In the genomic region with DNA sequence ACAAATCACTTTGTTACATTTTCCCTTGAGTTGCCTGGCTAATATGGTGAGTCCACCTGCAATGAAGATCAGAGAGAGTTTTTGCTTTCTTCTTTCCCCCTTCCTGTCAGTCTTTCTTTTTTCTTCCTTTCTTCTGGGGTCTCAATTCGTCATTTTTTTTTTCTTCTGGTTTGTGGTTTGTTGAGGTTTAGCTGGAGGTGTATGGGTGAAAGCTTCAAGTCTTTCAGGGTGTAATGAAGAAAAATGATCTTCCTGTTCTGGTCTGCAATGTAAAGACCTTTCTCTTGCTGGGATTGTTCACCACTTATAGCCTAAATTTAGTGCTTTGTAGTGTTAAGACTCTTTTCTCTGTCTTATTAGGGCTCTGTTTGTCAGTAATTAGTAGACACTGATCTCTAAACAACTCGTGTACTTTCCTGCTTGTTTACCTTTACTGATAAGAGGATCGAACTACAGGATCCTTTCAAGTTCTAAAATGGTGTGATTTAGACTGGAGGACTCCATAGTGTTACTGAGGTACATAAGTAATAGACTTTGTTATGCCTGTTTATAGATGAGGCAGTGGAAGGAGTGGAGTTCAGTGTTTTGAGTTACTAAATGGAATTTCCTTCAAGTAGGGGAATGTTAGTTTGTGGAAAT, we compare ENCODE assay signal across 19 cellular contexts.
DNase-seq lines count a peak whose midpoint lies in the region; FAIRE-seq and TF ChIP-seq lines count a peak whose summit lies in the region.
"Had no signal": no experiment of that assay in that cellular context is flagged by ENCODE, and none has a peak within 500 bp of the region (broad histone marks: within the 10 kb centered on the region; RNA-seq: fewer than 3 reads in every experiment).

No MANE protein-coding gene starts in this region.

- no peaks in the 10 kb centered on the region for H3K4me1 ChIP-seq in PC-9 (replicated peaks; ENCODE audit: insufficient read depth)
- H3K4me1 ChIP-seq in endothelial cell of umbilical vein (ENCODE audit: control insufficient read depth, extremely low read depth, insufficient read depth, low read length): no peaks in the 10 kb centered on the region
- H3K4me1 ChIP-seq: A549, BE2C had no signal

- no peak overlapping the region for H3K4me3 ChIP-seq in Jurkat, Clone E6-1 (ENCODE audit: low read length)
- H3K4me3 ChIP-seq in PC-9 (no peak overlapping the region), endothelial cell of umbilical vein (replicated peaks in 1 of 3; ENCODE audit: insufficient read depth in 1 of 3, low read depth in 1 of 3, low read length in 3 of 3) (no peak overlapping the region)
- H3K4me3 ChIP-seq: A549, GM23338 had no signal

- TF ChIP-seq CTCF in PC-9 (conservative IDR thresholded peaks at IDR 0.05) (no peak), endothelial cell of umbilical vein (IDR thresholded peaks at IDR 0.05; ENCODE audit: extremely low read depth in 1 of 2, insufficient read depth in 1 of 2, low read depth in 1 of 2, low read length in 2 of 2) (no peak)

- H3K79me2 ChIP-seq in PC-9 (ENCODE audit: low read depth) (no peaks in the 10 kb centered on the region), endothelial cell of umbilical vein (ENCODE audit: control insufficient read depth, insufficient read depth, low read length) (no peaks in the 10 kb centered on the region)

- H3K9me1 ChIP-seq in endothelial cell of umbilical vein (replicated peaks; ENCODE audit: control insufficient read depth, extremely low read depth, insufficient read depth, low read length): no peaks in the 10 kb centered on the region

- dilution Hi-C loops in endothelial cell of umbilical vein (cut with MboI; ENCODE audit: extremely low pct_ligation_motif_present, low sequenced_read_pairs): no loop called here

- DNase-seq in Jurkat, Clone E6-1 (ENCODE audit: low read depth, low spot score): peak; percentile 72
- DNase-seq in PC-9 (no peak), endothelial cell of umbilical vein (ENCODE audit: low read depth, low spot score) (no peak), urothelium cell line (ENCODE audit: low spot score) (no peak), SHP77 treated with DMSO at 0.1 percent for 48 hours (lab: John Stamatoyannopoulos, UW) (no peak), COLO668 (lab: John Stamatoyannopoulos, UW; ENCODE audit: unreplicated experiment) (no peak), cortex of kidney (lab: John Stamatoyannopoulos, UW) (no peak)
- DNase-seq: BE2C; CD4-positive, alpha-beta memory T cell; COR-L47; DMS153; DMS79 treated with DMSO at 0.1 percent for 48 hours; GDM1; H7 had no signal

- BruUV-seq in PC-9 (replicated peaks; lab: Mats Ljungman, UMichigan): no TSS peak
- BruUV-seq in endothelial cell of umbilical vein (replicated peaks; lab: Mats Ljungman, UMichigan): no TSS peak

- no peak for FAIRE-seq in endothelial cell of umbilical vein (lab: Jason Lieb, UNC)
- peak; percentile 32 for FAIRE-seq in urothelium cell line (lab: Jason Lieb, UNC)
- FAIRE-seq: A549, D721Med, GM12892 had no signal

- H3K9me2 ChIP-seq in PC-9 (ENCODE audit: insufficient read depth): no peaks in the 10 kb centered on the region; the same call in 1 of the 2 replicates

- H3K9me3 ChIP-seq in PC-9 (ENCODE audit: insufficient read depth, low read depth): no peaks in the 10 kb centered on the region
- H3K9me3 ChIP-seq in endothelial cell of umbilical vein (replicated peaks; ENCODE audit: control insufficient read depth, insufficient read depth, low read length): no peaks in the 10 kb centered on the region
- H3K9me3 ChIP-seq: A549, BE2C had no signal

- POLR2A ChIA-PET in PC-9 (lab: Charles Lee; ENCODE audit: unreplicated experiment) (no interaction called here), endothelial cell of umbilical vein (lab: Charles Lee) (no interaction called here)

- intact Hi-C loops in PC-9 (cut with micrococcal nuclease; ENCODE audit: unreplicated experiment): no loop called here
- intact Hi-C loops in endothelial cell of umbilical vein (cut with micrococcal nuclease): no loop called here

- no peak overlapping the region for H3K9ac ChIP-seq in endothelial cell of umbilical vein (replicated peaks; ENCODE audit: extremely low read depth, insufficient read depth, low read length)

- CTCF ChIA-PET in PC-9 (lab: Charles Lee) (no interaction called here), endothelial cell of umbilical vein (lab: Charles Lee) (no interaction called here)

- peak overlapping the region; percentile 54 for H2AFZ ChIP-seq in PC-9
- H2AFZ ChIP-seq in endothelial cell of umbilical vein (ENCODE audit: low read depth, low read length): peak overlapping the region; percentile 57
- H2AFZ ChIP-seq: GM23338 had no signal

- no peaks in the 10 kb centered on the region for H4K20me1 ChIP-seq in PC-9 (ENCODE audit: insufficient read depth)
- H4K20me1 ChIP-seq in endothelial cell of umbilical vein (replicated peaks; ENCODE audit: control insufficient read depth, extremely low read depth, insufficient read depth, low read length): no peaks in the 10 kb centered on the region

- H3F3A ChIP-seq in PC-9 (ENCODE audit: insufficient read depth, low read depth): no peaks in the 10 kb centered on the region

- no peaks in the 10 kb centered on the region for H3K27me3 ChIP-seq in PC-9 (ENCODE audit: insufficient read depth, low read depth)
- H3K27me3 ChIP-seq in endothelial cell of umbilical vein (ENCODE audit: control insufficient read depth in 2 of 2, insufficient read depth in 2 of 2, low read length in 2 of 2): no peaks in the 10 kb centered on the region
- H3K27me3 ChIP-seq: BE2C had no signal

- TF ChIP-seq POLR2A in endothelial cell of umbilical vein (IDR thresholded peaks at IDR 0.05; ENCODE audit: low read depth, low read length): no peak

- H3K4me2 ChIP-seq in PC-9 (no peak overlapping the region), endothelial cell of umbilical vein (ENCODE audit: insufficient read depth, low read length) (no peak overlapping the region)
- H3K4me2 ChIP-seq: A549, GM23338 had no signal

- H3K36me3 ChIP-seq in PC-9 (ENCODE audit: low read depth) (no peaks in the 10 kb centered on the region), endothelial cell of umbilical vein (ENCODE audit: control insufficient read depth in 2 of 2, extremely low read depth in 1 of 2, insufficient read depth in 2 of 2, low read length in 2 of 2) (no peaks in the 10 kb centered on the region)
- H3K36me3 ChIP-seq: BE2C had no signal

- H3K27ac ChIP-seq in PC-9: no peak overlapping the region
- no peak overlapping the region for H3K27ac ChIP-seq in endothelial cell of umbilical vein (ENCODE audit: insufficient read depth, low read depth, low read length)
- H3K27ac ChIP-seq: A549, C4-2B had no signal

TF ChIP-seq in endothelial cell of umbilical vein, 7 proteins besides CTCF, POLR2A, EP300 and RAD21:
- TF ChIP-seq EZH2 (IDR thresholded peaks at IDR 0.05; ENCODE audit: borderline replicate concordance, low read depth, low read length, severe bottlenecking) (no peak), FOS (IDR thresholded peaks at IDR 0.05; ENCODE audit: borderline replicate concordance, insufficient read depth, low read length) (no peak), JUN (IDR thresholded peaks at IDR 0.05; ENCODE audit: borderline replicate concordance, insufficient read depth, insufficient read length, low read depth) (no peak), MYC (IDR thresholded peaks at IDR 0.05; ENCODE audit: low read depth, low read length) (no peak), POLR2AphosphoS5 (IDR thresholded peaks at IDR 0.05; ENCODE audit: insufficient read depth, low read depth, low read length) (no peak), GATA2 (IDR thresholded peaks at IDR 0.05; ENCODE audit: insufficient read depth, insufficient read length, low read depth, low read length) (no peak)
- TF ChIP-seq, protein P1, sequence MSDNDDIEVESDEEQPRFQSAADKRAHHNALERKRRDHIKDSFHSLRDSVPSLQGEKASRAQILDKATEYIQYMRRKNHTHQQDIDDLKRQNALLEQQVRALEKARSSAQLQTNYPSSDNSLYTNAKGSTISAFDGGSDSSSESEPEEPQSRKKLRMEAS (IDR thresholded peaks at IDR 0.05; ENCODE audit: insufficient read depth, insufficient read length): no peak
